ENCODE assay signal across 27 cellular contexts in genomic region chr4:43932448-43932847, GRCh38.
"Had no signal": no experiment of that assay in that cellular context is flagged by ENCODE, and none has a peak within 500 bp of the region (broad histone marks: within the 10 kb centered on the region; RNA-seq: fewer than 3 reads in every experiment).

No MANE protein-coding gene starts in this region.

- H3K27me3 ChIP-seq: brain microvascular endothelial cell, gastroesophageal sphincter, left lung, thyroid gland, upper lobe of left lung, vagina had no signal

- H3K4me3 ChIP-seq: gastroesophageal sphincter, left lung, lower lobe of right lung, mucosa of descending colon, smooth muscle cell, thyroid gland, upper lobe of left lung, vagina had no signal

- H3K36me3 ChIP-seq: brain microvascular endothelial cell, gastroesophageal sphincter, left lung, lower lobe of right lung, thyroid gland, upper lobe of left lung, vagina had no signal

- DNase-seq: activated B cell treated with CpG ODN at 0.5 μM for 24 hours; activated CD4-positive, alpha-beta T cell treated with anti-CD3 and anti-CD28 coated beads, Interleukin-2, amount 50 U/mL, for 1 hour; activated CD8-positive, alpha-beta T cell treated with anti-CD3 and anti-CD28 coated beads for 36 hours; activated gamma-delta T cell treated with Interleukin-2 at 50 U/mL for 16 hours; activated naive CD4-positive, alpha-beta T cell treated with anti-CD3 and anti-CD28 coated beads, Interleukin-2, amount 50 U/mL, for 16 hours; activated T-cell treated with anti-CD3 and anti-CD28 coated beads, Interleukin-2, amount 50 U/mL, for 4 hours; amniotic stem cell; brain microvascular endothelial cell; cortex of kidney; head of caudate nucleus; kidney; left lung; lower lobe of right lung; mesendoderm; mucosa of descending colon; retina; stimulated activated CD4-positive, alpha-beta T cell treated with anti-CD3 and anti-CD28 coated beads, Interleukin-1b, Interleukin-23, amount 100 ng/mL, for 48 hours; stimulated activated CD4-positive, alpha-beta T cell treated with anti-CD3 and anti-CD28 coated beads, Interleukin-4, amount 100 ng/mL, for 4 hours; stimulated activated CD8-positive, alpha-beta memory T cell treated with anti-CD3 and anti-CD28 coated beads, Interleukin-4, amount 100 ng/mL, for 48 hours; stimulated activated naive CD8-positive, alpha-beta T cell treated with anti-CD3 and anti-CD28 coated beads, Interleukin-15, amount 100 ng/mL, for 72 hours; substantia nigra; T-helper 2 cell; thyroid gland; upper lobe of left lung had no signal

- H3K4me2 ChIP-seq: smooth muscle cell had no signal

- H3K27ac ChIP-seq: brain microvascular endothelial cell, gastroesophageal sphincter, left lung, lower lobe of right lung, thyroid gland, upper lobe of left lung, vagina had no signal

- H3K9me3 ChIP-seq: gastroesophageal sphincter, left lung, lower lobe of right lung, thyroid gland, upper lobe of left lung, vagina had no signal

- H3K4me1 ChIP-seq: gastroesophageal sphincter, left lung, lower lobe of right lung, upper lobe of left lung, vagina had no signal
